In genomic region chr6:152983637-152984386, GRCh38 we compare ENCODE assay signal across 8 cellular contexts. TPM values are rescaled to one million over a fixed set of nuclear protein-coding genes. Genes with fewer than 3 reads are reported as not detected.
DNase-seq lines count a peak whose midpoint lies in the region; ATAC-seq lines count a peak whose summit lies in the region.

No MANE protein-coding gene starts in this region.

- no peaks in the 10 kb centered on the region for H3K36me3 ChIP-seq in endocrine pancreas (ENCODE audit: control insufficient read depth, insufficient read depth, low read length)

- ATAC-seq in GM18907 (IDR thresholded peaks at IDR 0.05; ENCODE audit: unreplicated experiment) (peak; percentile 33), HG03280 (IDR thresholded peaks at IDR 0.05; ENCODE audit: unreplicated experiment) (peak; percentile 24)

- peak overlapping the region; percentile 91 for H3K4me3 ChIP-seq in endocrine pancreas (ENCODE audit: control insufficient read depth, insufficient read depth, low read length)

- no peaks in the 10 kb centered on the region for H3K4me1 ChIP-seq in endocrine pancreas (ENCODE audit: control insufficient read depth, insufficient read depth, low read length)

- H3K9ac ChIP-seq in endocrine pancreas (ENCODE audit: control insufficient read depth, insufficient read depth, low read length) = peak overlapping the region; percentile 90

- DNase-seq in AG08396 (ENCODE audit: low spot score) (peak; percentile 97), mesenteric fat pad (ENCODE audit: low spot score) (peak; percentile 93)
- peak; percentile 70 for DNase-seq in NK-92 treated with Interleukin-12 subunit alpha and Interleukin-12 subunit beta, amount 100 ng/mL, for 24 hours (lab: John Stamatoyannopoulos, UW)
- DNase-seq in activated CD8-positive, alpha-beta memory T cell treated with anti-CD3 and anti-CD28 coated beads, Interleukin-2, amount 50 U/mL, for 1 hour (ENCODE audit: extremely low read depth) = peak; percentile 54
- peak; percentile 88 for DNase-seq in stimulated activated CD8-positive, alpha-beta memory T cell treated with anti-CD3 and anti-CD28 coated beads, Interleukin-15, amount 100 ng/mL, for 1 hour (ENCODE audit: low read depth)

- H3K27me3 ChIP-seq in endocrine pancreas (ENCODE audit: control insufficient read depth, insufficient read depth, low read length) = no peaks in the 10 kb centered on the region

- no peaks in the 10 kb centered on the region for H3K9me3 ChIP-seq in endocrine pancreas (ENCODE audit: control insufficient read depth, low read length)

RNA-seq across cellular contexts. Expression of gene FBXO5, which starts 1.0 kb away (rescaled TPM):
- 3.4 TPM for total RNA-seq in mesenteric fat pad

RNA-seq across cellular contexts. Expression of gene MTRF1L, which starts 18.7 kb away (rescaled TPM):
- total RNA-seq in mesenteric fat pad = 28.6 TPM

Comparison
In these comparisons a context has a peak if more than half of its experiments do, and no peak if none do; other contexts are left out.
1. Peak in every context shown above with its lines: DNase-seq, ATAC-seq and H3K4me3 ChIP-seq.